8 cellular contexts compared by ENCODE assay signal in the genomic region with DNA sequence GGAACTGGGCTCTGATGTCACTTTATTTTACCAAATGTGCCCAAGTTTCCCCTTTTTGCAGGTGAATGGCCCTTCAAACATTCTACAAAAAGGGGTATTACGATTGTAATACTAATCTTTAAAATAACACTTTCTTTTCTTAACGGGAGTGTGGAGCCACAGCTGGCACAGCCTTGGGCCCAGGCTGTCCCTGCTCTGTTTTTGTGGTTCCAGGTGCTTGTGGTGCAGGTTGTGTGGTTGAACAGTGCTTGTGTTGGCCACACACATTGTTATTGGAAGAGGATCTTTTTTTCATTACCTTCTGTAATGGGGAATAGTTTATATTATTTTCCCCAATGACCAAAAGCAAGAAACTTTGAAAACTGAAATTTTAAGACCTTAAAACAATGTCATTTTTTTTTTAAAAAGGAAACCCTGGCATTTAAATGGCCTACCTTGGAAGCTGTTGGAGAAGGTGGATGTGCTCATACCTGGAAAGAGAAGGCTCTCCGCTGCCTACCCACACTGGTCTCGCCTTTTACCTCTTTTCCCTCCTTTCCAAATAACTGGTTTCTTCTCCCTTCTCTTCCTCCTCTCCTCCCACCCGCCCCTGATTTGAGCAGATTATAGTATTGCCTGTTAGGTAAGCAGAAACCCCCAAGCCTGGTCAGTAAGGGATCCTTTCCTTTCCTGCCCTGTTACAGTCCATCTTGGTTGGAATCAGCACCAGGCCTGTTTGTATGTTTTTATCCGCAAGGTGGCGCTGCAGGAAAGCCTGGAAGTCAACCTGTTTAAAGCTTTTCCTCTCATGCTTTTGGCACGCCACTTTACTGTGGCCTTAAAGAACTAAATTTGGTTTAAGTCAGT. TPM values are rescaled to one million over a fixed set of nuclear protein-coding genes. Genes with fewer than 3 reads are reported as not detected.
DNase-seq lines count a peak whose midpoint lies in the region; ATAC-seq and TF ChIP-seq lines count a peak whose summit lies in the region.

No MANE protein-coding gene starts in this region.

- DNase-seq in GM10248 (ENCODE audit: extremely low spot score) = peak; percentile 74
- peak; percentile 54 to 87 for DNase-seq in HAP-1 (ENCODE audit: low spot score in 2 of 2)
- peak; percentile 88 for DNase-seq in NAMALWA (ENCODE audit: low spot score)
- DNase-seq in T-helper 2 cell = peak; percentile 43 to 78 (median 71)
- peak; percentile 57 for DNase-seq in amniotic stem cell (lab: John Stamatoyannopoulos, UW)
- DNase-seq in right atrium auricular region (ENCODE audit: low spot score) = peak; percentile 90
- DNase-seq in sigmoid colon = peak; percentile 84

- intact Hi-C loops in sigmoid colon (cut with DNase I) = loop anchor here (2.0 kb wide), 1 partner anchor 555 kb away; no protein-coding TSS in a partner anchor

- H3K4me3 ChIP-seq in HAP-1 (no peak overlapping the region), right atrium auricular region (no peak overlapping the region), sigmoid colon (no peak overlapping the region)

- TF ChIP-seq POLR2A in sigmoid colon (IDR thresholded peaks at IDR 0.05) = no peak

- POLR2A ChIA-PET in GM10248 (lab: Yijun Ruan, JAX) = no interaction called here

- TF ChIP-seq CTCF in GM10248 (IDR thresholded peaks at IDR 0.05; ENCODE audit: control extremely low read depth, extremely low read depth, low read depth, missing control alignments) (peak; percentile 88), right atrium auricular region (IDR thresholded peaks at IDR 0.05) (peak; percentile 79 to 90), sigmoid colon (IDR thresholded peaks at IDR 0.05) (peak; percentile 43 to 80 (median 76))

- TF ChIP-seq EP300 in sigmoid colon (IDR thresholded peaks at IDR 0.05) = no peak

- no peaks in the 10 kb centered on the region for H3K27me3 ChIP-seq in HAP-1 (ENCODE audit: low read depth)
- H3K27me3 ChIP-seq in right atrium auricular region = no peaks in the 10 kb centered on the region
- H3K27me3 ChIP-seq in sigmoid colon = no peaks in the 10 kb centered on the region

- H3K27ac ChIP-seq in right atrium auricular region = no peak overlapping the region
- H3K27ac ChIP-seq in sigmoid colon = no peak overlapping the region

- 39 to 44% methylated on average over 8 of the region's 8 CpGs for WGBS in sigmoid colon, 2 donors

- in situ Hi-C loops in HAP-1 (cut with MboI; ENCODE audit: low sequenced_read_pairs) = loop anchor here (5.0 to 10.0 kb wide), 2 partner anchors 467 to 554 kb away; no protein-coding TSS in a partner anchor

- H3K36me3 ChIP-seq in HAP-1 (replicated peaks) (peaks cover 35% of the 10 kb centered on the region), right atrium auricular region (peaks cover 50% of the 10 kb centered on the region), sigmoid colon (peaks cover 7 to 74% (median 33%) of the 10 kb centered on the region in 4 donors)

- ATAC-seq in GM21528 (IDR thresholded peaks at IDR 0.05; ENCODE audit: low FRiP score, unreplicated experiment) = no peak

- H3K4me1 ChIP-seq in HAP-1 = no peaks in the 10 kb centered on the region
- H3K4me1 ChIP-seq in right atrium auricular region = no peaks in the 10 kb centered on the region
- H3K4me1 ChIP-seq in sigmoid colon = no peaks in the 10 kb centered on the region

- CTCF ChIA-PET in GM10248 (lab: Yijun Ruan, JAX) = interaction anchor here (0.6 to 10.6 kb wide), 45 partner anchors 8 to 1387 kb away, joined by 3 to 188 read pairs (median 3); partner anchors contain the start of gene HADH

- H3K9me3 ChIP-seq in HAP-1 (no peaks in the 10 kb centered on the region), right atrium auricular region (no peaks in the 10 kb centered on the region), sigmoid colon (no peaks in the 10 kb centered on the region)

RNA-seq across cellular contexts. Expression of gene HADH, which starts 28.6 kb away (rescaled TPM):
- total RNA-seq in right atrium auricular region = 100 to 1,000 TPM; 108 to 143 TPM
- 100 to 1,000 TPM in 1 of 4 donors, 10 to 100 TPM in 3; 46.6 to 119 (median 65.0) TPM for total RNA-seq in sigmoid colon
- 100 to 1,000 TPM in 2 of 3 donors, 10 to 100 TPM in 1; 99.6 to 229 (median 117) TPM for polyA plus RNA-seq in sigmoid colon
